In genomic region chr3:115713247-115713646, GRCh38 we compare ENCODE assay signal across 11 cellular contexts.
A peak's percentile ranks its signal among the peaks of the same experiment; 100 is the strongest.
DNase-seq lines count a peak whose midpoint lies in the region; ATAC-seq lines count a peak whose summit lies in the region.
"Had no signal": no experiment of that assay in that cellular context is flagged by ENCODE, and none has a peak within 500 bp of the region (broad histone marks: within the 10 kb centered on the region; RNA-seq: fewer than 3 reads in every experiment).

No MANE protein-coding gene starts in this region.

- no peak overlapping the region for H3K27ac Mint-ChIP-seq in stimulated activated naive B cell treated with anti-CD40 and anti-IgM and Interleukin-4, amounts not matched to agents 10 μg/mL and 1 μg/mL and 100 μg/mL, for 72 hours
- H3K27ac Mint-ChIP-seq: CD14-positive monocyte, progenitor cell of endocrine pancreas had no signal

- no peak overlapping the region for H3K4me3 Mint-ChIP-seq in stimulated activated naive B cell treated with anti-CD40 and anti-IgM and Interleukin-4, amounts not matched to agents 10 μg/mL and 1 μg/mL and 100 μg/mL, for 72 hours
- H3K4me3 Mint-ChIP-seq: CD14-positive monocyte had no signal

- no peak for ATAC-seq in stimulated activated naive B cell treated with anti-CD40 and anti-IgM and Interleukin-4, amounts not matched to agents 10 μg/mL and 1 μg/mL and 100 μg/mL, for 72 hours (replicated peaks)
- ATAC-seq: PC-3 had no signal

- H3K27me3 Mint-ChIP-seq in stimulated activated naive B cell treated with anti-CD40 and anti-IgM and Interleukin-4, amounts not matched to agents 10 μg/mL and 1 μg/mL and 100 μg/mL, for 72 hours = peaks cover 17 to 29% of the 10 kb centered on the region in 2 donors

- peak; percentile 82 for DNase-seq in D341Med (ENCODE audit: low spot score)
- peak; percentile 82 for DNase-seq in NCI-H187 treated with DMSO at 0.1 percent for 48 hours (lab: John Stamatoyannopoulos, UW)
- DNase-seq in SHP77 (lab: John Stamatoyannopoulos, UW) = peak; percentile 92 to 95
- DNase-seq in left kidney (ENCODE audit: low read depth, low spot score) = peak; percentile 54
- no peak for DNase-seq in activated naive CD4-positive, alpha-beta T cell treated with Interleukin-2 at 50 U/mL for 16 hours
- DNase-seq in stimulated activated naive B cell treated with anti-CD40 and anti-IgM and Interleukin-4, amounts not matched to agents 10 μg/mL and 1 μg/mL and 100 μg/mL, for 72 hours = no peak
- no peak for DNase-seq in hippocampal formation (lab: John Stamatoyannopoulos, UW)
- DNase-seq in HT-29 (ENCODE audit: low spot score) = no peak
- DNase-seq: PC-3 had no signal

- no peaks in the 10 kb centered on the region for H3K4me1 Mint-ChIP-seq in stimulated activated naive B cell treated with anti-CD40 and anti-IgM and Interleukin-4, amounts not matched to agents 10 μg/mL and 1 μg/mL and 100 μg/mL, for 72 hours
- H3K4me1 Mint-ChIP-seq: CD14-positive monocyte had no signal

- no peaks in the 10 kb centered on the region for H3K36me3 Mint-ChIP-seq in stimulated activated naive B cell treated with anti-CD40 and anti-IgM and Interleukin-4, amounts not matched to agents 10 μg/mL and 1 μg/mL and 100 μg/mL, for 72 hours
- H3K36me3 Mint-ChIP-seq: CD14-positive monocyte had no signal

- no peaks in the 10 kb centered on the region for H3K9me3 Mint-ChIP-seq in stimulated activated naive B cell treated with anti-CD40 and anti-IgM and Interleukin-4, amounts not matched to agents 10 μg/mL and 1 μg/mL and 100 μg/mL, for 72 hours
- H3K9me3 Mint-ChIP-seq: CD14-positive monocyte had no signal

Comparison
In these comparisons a context has a peak if more than half of its experiments do, and no peak if none do; other contexts are left out.
1. DNase-seq: peak in D341Med (single experiment), NCI-H187 treated with DMSO at 0.1 percent for 48 hours (single experiment), SHP77 (2 of 2) and left kidney (single experiment); none in activated naive CD4-positive, alpha-beta T cell treated with Interleukin-2 at 50 U/mL for 16 hours (single experiment), stimulated activated naive B cell treated with anti-CD40 and anti-IgM and Interleukin-4, amounts not matched to agents 10 μg/mL and 1 μg/mL and 100 μg/mL, for 72 hours (single experiment), hippocampal formation (0 of 2) and HT-29 (single experiment).